In genomic region chr5:139138790-139139189, GRCh38 we compare ENCODE assay signal across 11 cellular contexts. TPM values are rescaled to one million over a fixed set of nuclear protein-coding genes. Genes with fewer than 3 reads are reported as not detected.
A peak's percentile ranks its signal among the peaks of the same experiment; 100 is the strongest.
DNase-seq lines count a peak whose midpoint lies in the region; ATAC-seq and TF ChIP-seq lines count a peak whose summit lies in the region.
"Had no signal": no experiment of that assay in that cellular context is flagged by ENCODE, and none has a peak within 500 bp of the region (broad histone marks: within the 10 kb centered on the region; RNA-seq: fewer than 3 reads in every experiment).

No MANE protein-coding gene starts in this region.

- no peaks in the 10 kb centered on the region for H3K36me3 ChIP-seq in DND-41 (ENCODE audit: insufficient read depth, low read length)

- no peak overlapping the region for H3K4me2 ChIP-seq in DND-41 (ENCODE audit: insufficient read depth, low read length)

- DNase-seq in DND-41 (no peak), NCI-H2196 treated with DMSO at 0.1 percent for 48 hours (lab: John Stamatoyannopoulos, UW; ENCODE audit: unreplicated experiment) (peak; percentile 81), dermis blood vessel endothelial cell (peak; percentile 56), nephron progenitor cell (no peak), GM19238 (ENCODE audit: insufficient read length, low spot score) (no peak)
- no peak for DNase-seq in activated CD4-positive, alpha-beta T cell treated with anti-CD3 and anti-CD28 coated beads, Interleukin-2, amount 50 U/mL, for 48 hours
- no peak for DNase-seq in activated naive CD4-positive, alpha-beta T cell treated with anti-CD3 and anti-CD28 coated beads, Interleukin-2, amount 50 U/mL, for 16 hours
- DNase-seq: hippocampal formation; stimulated activated CD4-positive, alpha-beta T cell treated with anti-CD3 and anti-CD28 coated beads, Interleukin-4, amount 100 ng/mL, for 24 hours had no signal

- peak overlapping the region; percentile 83 for H3K27ac Mint-ChIP-seq in nephron progenitor cell
- H3K27ac Mint-ChIP-seq: IgD-negative memory B cell had no signal

- no peak overlapping the region for H2AFZ ChIP-seq in DND-41 (ENCODE audit: low read depth, low read length)

- no peak overlapping the region for H3K27ac ChIP-seq in DND-41 (ENCODE audit: low read length)

- H3K4me1 Mint-ChIP-seq in nephron progenitor cell: peaks cover 36% of the 10 kb centered on the region

- H3K79me2 ChIP-seq in DND-41 (ENCODE audit: insufficient read depth, low read length): peaks cover 22% of the 10 kb centered on the region

- no peaks in the 10 kb centered on the region for H3K27me3 ChIP-seq in DND-41 (ENCODE audit: insufficient read depth, low read length, poor library complexity)

- no peak for TF ChIP-seq CTCF in DND-41 (IDR thresholded peaks at IDR 0.05; ENCODE audit: borderline replicate concordance, extremely low read depth, low read length, poor library complexity, severe bottlenecking)
- TF ChIP-seq CTCF in nephron progenitor cell (IDR thresholded peaks at IDR 0.05): no peak

- peak; percentile 45; the same call in 1 of the 3 replicates for ATAC-seq in DND-41 (ENCODE audit: insufficient read depth, low read depth)
- ATAC-seq in HG03045 (IDR thresholded peaks at IDR 0.05; ENCODE audit: unreplicated experiment): no peak

- no peaks in the 10 kb centered on the region for H3K36me3 Mint-ChIP-seq in nephron progenitor cell (ENCODE audit: low read depth)

- no peaks in the 10 kb centered on the region for H3K9me3 ChIP-seq in DND-41 (ENCODE audit: insufficient read depth, low read length, severe bottlenecking)

- H3K4me3 Mint-ChIP-seq in nephron progenitor cell: no peak overlapping the region
- H3K4me3 Mint-ChIP-seq: IgD-negative memory B cell had no signal

- peaks cover 15% of the 10 kb centered on the region for H3K27me3 Mint-ChIP-seq in nephron progenitor cell (ENCODE audit: low read depth, poor library complexity)
- H3K27me3 Mint-ChIP-seq: IgD-negative memory B cell had no signal

- H3K4me1 ChIP-seq in DND-41 (ENCODE audit: insufficient read depth, low read length): no peaks in the 10 kb centered on the region

- peaks cover 19% of the 10 kb centered on the region; the same call in 1 of the 2 replicates for H4K20me1 ChIP-seq in DND-41 (ENCODE audit: insufficient read depth, low read length)

- no peaks in the 10 kb centered on the region for H3K9me3 Mint-ChIP-seq in nephron progenitor cell
- H3K9me3 Mint-ChIP-seq: IgD-negative memory B cell had no signal

- H3K4me3 ChIP-seq in DND-41 (ENCODE audit: low read depth in 1 of 2, low read length in 2 of 2): no peak overlapping the region

- no peak overlapping the region for H3K9ac ChIP-seq in DND-41 (ENCODE audit: low read depth, low read length)

RNA-seq across cellular contexts. Expression of gene SIL1, which starts 59.4 kb away (rescaled TPM):
- total RNA-seq in dermis blood vessel endothelial cell: 50.3 and 58.0 TPM in 2 replicates

Comparison
In these comparisons a context has a peak if more than half of its experiments do, and no peak if none do; other contexts are left out.
1. DNase-seq: peak in NCI-H2196 treated with DMSO at 0.1 percent for 48 hours (single experiment) and dermis blood vessel endothelial cell (single experiment); none in DND-41 (single experiment), nephron progenitor cell (single experiment), activated CD4-positive, alpha-beta T cell treated with anti-CD3 and anti-CD28 coated beads, Interleukin-2, amount 50 U/mL, for 48 hours (0 of 2), GM19238 (single experiment) and activated naive CD4-positive, alpha-beta T cell treated with anti-CD3 and anti-CD28 coated beads, Interleukin-2, amount 50 U/mL, for 16 hours (single experiment).